25 cellular contexts compared by ENCODE assay signal in the genomic region with DNA sequence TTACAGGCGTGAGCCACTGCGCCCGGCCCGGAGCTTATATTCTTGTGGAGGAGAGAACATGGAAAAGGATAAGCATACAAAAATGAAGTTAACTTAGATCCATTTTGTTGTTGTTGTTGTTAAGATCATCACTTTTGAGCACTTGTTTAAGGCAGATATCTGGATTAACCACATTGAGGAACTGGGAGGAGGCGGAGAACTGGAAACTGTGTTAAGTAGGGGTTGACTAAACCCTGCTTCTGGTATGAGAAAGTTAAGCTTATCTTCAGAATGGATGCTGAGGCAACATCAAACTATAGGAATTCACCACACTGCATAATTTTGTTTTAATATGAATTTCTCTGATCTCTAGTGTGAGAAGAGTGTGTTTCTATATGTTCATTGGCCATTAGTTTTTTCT.
"Had no signal": no experiment of that assay in that cellular context is flagged by ENCODE, and none has a peak within 500 bp of the region (broad histone marks: within the 10 kb centered on the region; RNA-seq: fewer than 3 reads in every experiment).

No MANE protein-coding gene starts in this region.

- H3K4me3 Mint-ChIP-seq: activated B cell treated with CpG ODN at 0.5 μM for 24 hours; activated CD4-positive, alpha-beta memory T cell treated with anti-CD3 and anti-CD28 coated beads, Interleukin-2, amount 10 ng/mL, durations not matched to agents 7 days and 5 days; activated naive CD4-positive, alpha-beta T cell treated with anti-CD3 and anti-CD28 coated beads for 36 hours; activated naive CD8-positive, alpha-beta T cell; activated T-helper 17 cell treated with anti-CD3 and anti-CD28 coated beads, Interleukin-2, amount 50 U/mL, for 72 hours; T-helper 1 cell treated with Interleukin-12 subunit alpha and Interleukin-12 subunit beta and Interleukin-4 antibody, amounts not matched to agents 30 μg/mL and 1 μg/mL, for 36 hours had no signal

- DNase-seq: activated B cell treated with CpG ODN at 0.5 μM for 24 hours; activated CD4-positive, alpha-beta memory T cell treated with anti-CD3 and anti-CD28 coated beads, Interleukin-2, amount 10 ng/mL, durations not matched to agents 7 days and 5 days; activated CD4-positive, alpha-beta T cell treated with anti-CD3 and anti-CD28 coated beads, Interleukin-2, amount 50 U/mL, for 1 hour; activated gamma-delta T cell; activated naive CD4-positive, alpha-beta T cell treated with anti-CD3 and anti-CD28 coated beads for 36 hours; activated T-cell treated with anti-CD3 and anti-CD28 coated beads for 4 hours; activated T-cell treated with anti-CD3 and anti-CD28 coated beads, Interleukin-2, amount 50 U/mL, for 48 hours; amygdala; brain microvascular endothelial cell; NCI-H1092 treated with DMSO at 0.1 percent for 48 hours; NCI-H1417 treated with DMSO at 0.1 percent for 48 hours; NCI-H1694; NCI-H2029; NCI-H345; NCI-H510A; NCI-H526 treated with DMSO at 0.1 percent for 48 hours; SHP77 treated with DMSO at 0.1 percent for 48 hours had no signal

- H3K27me3 Mint-ChIP-seq: activated B cell treated with CpG ODN at 0.5 μM for 24 hours; activated CD4-positive, alpha-beta memory T cell treated with anti-CD3 and anti-CD28 coated beads, Interleukin-2, amount 10 ng/mL, durations not matched to agents 7 days and 5 days; activated naive CD8-positive, alpha-beta T cell; activated T-helper 17 cell treated with anti-CD3 and anti-CD28 coated beads, Interleukin-2, amount 50 U/mL, for 72 hours had no signal

- H3K27ac ChIP-seq: brain microvascular endothelial cell, cardiac muscle cell, KMS-11 had no signal

- H3K4me2 ChIP-seq: KMS-11 had no signal

- ATAC-seq: activated T-helper 17 cell treated with anti-CD3 and anti-CD28 coated beads, Interleukin-2, amount 50 U/mL, for 72 hours had no signal

- H3K9ac ChIP-seq: KMS-11 had no signal

- H3K4me3 ChIP-seq: cardiac muscle cell had no signal

- H3K9me3 Mint-ChIP-seq: activated B cell treated with CpG ODN at 0.5 μM for 24 hours; activated CD4-positive, alpha-beta memory T cell treated with anti-CD3 and anti-CD28 coated beads, Interleukin-2, amount 10 ng/mL, durations not matched to agents 7 days and 5 days; activated naive CD4-positive, alpha-beta T cell treated with anti-CD3 and anti-CD28 coated beads for 36 hours; activated T-helper 17 cell treated with anti-CD3 and anti-CD28 coated beads, Interleukin-2, amount 50 U/mL, for 72 hours had no signal

- H3K27ac Mint-ChIP-seq: activated B cell treated with CpG ODN at 0.5 μM for 24 hours; activated CD4-positive, alpha-beta memory T cell treated with anti-CD3 and anti-CD28 coated beads, Interleukin-2, amount 10 ng/mL, durations not matched to agents 7 days and 5 days; activated naive CD4-positive, alpha-beta T cell treated with anti-CD3 and anti-CD28 coated beads for 36 hours; activated naive CD8-positive, alpha-beta T cell; activated T-helper 17 cell treated with anti-CD3 and anti-CD28 coated beads, Interleukin-2, amount 50 U/mL, for 72 hours; T-helper 1 cell treated with Interleukin-12 subunit alpha and Interleukin-12 subunit beta and Interleukin-4 antibody, amounts not matched to agents 30 μg/mL and 1 μg/mL, for 36 hours had no signal

- FAIRE-seq: astrocyte, RCC 7860, TTC549 had no signal

- H3K27me3 ChIP-seq: brain microvascular endothelial cell, cardiac muscle cell had no signal

- H3K36me3 ChIP-seq: brain microvascular endothelial cell, cardiac muscle cell had no signal
